Comparison of ENCODE assay signal across 22 cellular contexts in the genomic region with DNA sequence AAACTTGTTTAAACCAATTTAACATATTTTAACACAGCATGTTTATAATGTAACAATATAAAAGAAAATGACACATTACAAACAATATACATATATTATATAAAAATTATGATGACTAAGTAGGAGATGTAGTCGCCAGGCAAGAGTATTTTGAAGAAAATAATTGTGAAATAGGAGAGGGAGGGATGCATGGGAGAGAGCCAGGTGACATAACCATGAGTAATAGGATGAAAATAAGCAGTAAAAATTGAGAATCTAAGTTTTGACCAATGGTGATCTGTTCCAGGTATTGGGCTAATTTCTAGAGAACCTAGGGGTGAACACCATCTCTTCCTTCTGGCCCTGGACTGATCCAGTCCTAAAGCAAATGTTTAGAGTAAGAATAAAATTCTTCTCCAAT.
DNase-seq lines count a peak whose midpoint lies in the region; FAIRE-seq and TF ChIP-seq lines count a peak whose summit lies in the region.
"Had no signal": no experiment of that assay in that cellular context is flagged by ENCODE, and none has a peak within 500 bp of the region (broad histone marks: within the 10 kb centered on the region; RNA-seq: fewer than 3 reads in every experiment).

No MANE protein-coding gene starts in this region.

- no peak overlapping the region for H3K4me3 Mint-ChIP-seq in activated naive CD4-positive, alpha-beta T cell treated with anti-CD3 and anti-CD28 coated beads, Interleukin-2, amount 10 ng/mL, durations not matched to agents 7 days and 5 days
- H3K4me3 Mint-ChIP-seq: CD14-positive monocyte; endodermal cell; stimulated activated naive CD8-positive, alpha-beta T cell treated with anti-CD3 and anti-CD28 coated beads, Interleukin-15, amount 100 ng/mL, for 72 hours had no signal

- no peaks in the 10 kb centered on the region for H3K36me3 Mint-ChIP-seq in activated naive CD4-positive, alpha-beta T cell treated with anti-CD3 and anti-CD28 coated beads, Interleukin-2, amount 10 ng/mL, durations not matched to agents 7 days and 5 days
- H3K36me3 Mint-ChIP-seq: CD14-positive monocyte had no signal

- CTCF ChIA-PET in endothelial cell of umbilical vein (lab: Charles Lee): interaction anchor here (0.6 to 1.0 kb wide), 2 partner anchors 29 to 30 kb away, joined by 3 read pairs; no protein-coding TSS in a partner anchor
- CTCF ChIA-PET in activated naive CD4-positive, alpha-beta T cell treated with anti-CD3 and anti-CD28 coated beads, Interleukin-2, amount 10 ng/mL, durations not matched to agents 7 days and 5 days (lab: Charles Lee): no interaction called here

- no peak overlapping the region for H2AFZ ChIP-seq in endothelial cell of umbilical vein (ENCODE audit: low read depth, low read length)
- H2AFZ ChIP-seq in mesenchymal stem cell (ENCODE audit: low read depth, low read length): no peak overlapping the region
- H2AFZ ChIP-seq: parathyroid adenoma had no signal

- no peak overlapping the region for H3K23ac ChIP-seq in mesenchymal stem cell (ENCODE audit: low read length in 2 of 2)

- no peak overlapping the region for H3K27ac Mint-ChIP-seq in activated naive CD4-positive, alpha-beta T cell treated with anti-CD3 and anti-CD28 coated beads, Interleukin-2, amount 10 ng/mL, durations not matched to agents 7 days and 5 days
- H3K27ac Mint-ChIP-seq: CD14-positive monocyte; endodermal cell; stimulated activated naive CD8-positive, alpha-beta T cell treated with anti-CD3 and anti-CD28 coated beads, Interleukin-15, amount 100 ng/mL, for 72 hours had no signal

- H2BK12ac ChIP-seq in mesenchymal stem cell (ENCODE audit: low read length in 2 of 2): no peak overlapping the region

- H3K4me1 ChIP-seq in endothelial cell of umbilical vein (ENCODE audit: control insufficient read depth, extremely low read depth, insufficient read depth, low read length): no peaks in the 10 kb centered on the region
- H3K4me1 ChIP-seq in mesenchymal stem cell (ENCODE audit: control insufficient read depth, insufficient read depth, low read depth, low read length): no peaks in the 10 kb centered on the region
- H3K4me1 ChIP-seq: parathyroid adenoma, vagina had no signal

- TF ChIP-seq POLR2A in endothelial cell of umbilical vein (IDR thresholded peaks at IDR 0.05; ENCODE audit: low read depth, low read length) (no peak), GM12891 (IDR thresholded peaks at IDR 0.05; ENCODE audit: low read depth, low read length) (no peak)

- intact Hi-C loops in endothelial cell of umbilical vein (cut with micrococcal nuclease): no loop called here

- H3K36me3 ChIP-seq in endothelial cell of umbilical vein (ENCODE audit: control insufficient read depth in 2 of 2, extremely low read depth in 1 of 2, insufficient read depth in 2 of 2, low read length in 2 of 2) (no peaks in the 10 kb centered on the region), mesenchymal stem cell (ENCODE audit: control insufficient read depth in 1 of 2, insufficient read depth in 2 of 2, low read depth in 1 of 2, low read length in 2 of 2) (no peaks in the 10 kb centered on the region)
- H3K36me3 ChIP-seq: cardiac muscle cell, vagina, WERI-Rb-1 had no signal

- peak; percentile 34 for DNase-seq in Daoy (ENCODE audit: low read depth)
- peak; percentile 51 for DNase-seq in NCI-H226
- DNase-seq in endothelial cell of umbilical vein (ENCODE audit: low read depth, low spot score): no peak
- no peak for DNase-seq in mesenchymal stem cell
- DNase-seq in GM12891 (ENCODE audit: insufficient read length, low spot score): no peak
- DNase-seq in activated naive CD4-positive, alpha-beta T cell treated with anti-CD3 and anti-CD28 coated beads, Interleukin-2, amount 10 ng/mL, durations not matched to agents 7 days and 5 days: no peak
- DNase-seq in amygdala (lab: John Stamatoyannopoulos, UW): no peak
- no peak for DNase-seq in AML-193 (lab: John Stamatoyannopoulos, UW)
- DNase-seq: activated effector memory CD4-positive, alpha-beta T cell treated with Interleukin-2 at 50 U/mL for 16 hours; DND-41; endodermal cell; left colon; NCI-H526; stimulated activated naive CD8-positive, alpha-beta T cell treated with anti-CD3 and anti-CD28 coated beads, Interleukin-15, amount 100 ng/mL, for 72 hours; WERI-Rb-1 had no signal

- H3K27me3 ChIP-seq in endothelial cell of umbilical vein (ENCODE audit: control insufficient read depth in 2 of 2, insufficient read depth in 2 of 2, low read length in 2 of 2) (no peaks in the 10 kb centered on the region), mesenchymal stem cell (ENCODE audit: control insufficient read depth in 1 of 2, insufficient read depth in 1 of 2, low read length in 2 of 2) (peaks cover 0 to 3% of the 10 kb centered on the region in 2 experiments)
- H3K27me3 ChIP-seq: cardiac muscle cell, vagina had no signal

- 50% methylated on average over 1 of the region's 1 CpG for WGBS in mesenchymal stem cell

- H3K9ac ChIP-seq in endothelial cell of umbilical vein (replicated peaks; ENCODE audit: extremely low read depth, insufficient read depth, low read length) (no peak overlapping the region), mesenchymal stem cell (ENCODE audit: low read length) (peak overlapping the region; percentile 72)
- H3K9ac ChIP-seq: parathyroid adenoma had no signal

- H3K4me2 ChIP-seq in endothelial cell of umbilical vein (ENCODE audit: insufficient read depth, low read length) (no peak overlapping the region), mesenchymal stem cell (ENCODE audit: low read length, poor library complexity, severe bottlenecking) (no peak overlapping the region)

- H4K20me1 ChIP-seq in endothelial cell of umbilical vein (replicated peaks; ENCODE audit: control insufficient read depth, extremely low read depth, insufficient read depth, low read length): no peaks in the 10 kb centered on the region

- H3K27me3 Mint-ChIP-seq in activated naive CD4-positive, alpha-beta T cell treated with anti-CD3 and anti-CD28 coated beads, Interleukin-2, amount 10 ng/mL, durations not matched to agents 7 days and 5 days: no peaks in the 10 kb centered on the region
- H3K27me3 Mint-ChIP-seq: stimulated activated naive CD8-positive, alpha-beta T cell treated with anti-CD3 and anti-CD28 coated beads, Interleukin-15, amount 100 ng/mL, for 72 hours had no signal

- H3K4ac ChIP-seq in mesenchymal stem cell (ENCODE audit: low read depth in 1 of 2, low read length in 2 of 2): no peak overlapping the region

- H3K9me1 ChIP-seq in endothelial cell of umbilical vein (replicated peaks; ENCODE audit: control insufficient read depth, extremely low read depth, insufficient read depth, low read length): no peaks in the 10 kb centered on the region

- H3K27ac ChIP-seq in endothelial cell of umbilical vein (ENCODE audit: insufficient read depth, low read depth, low read length): no peak overlapping the region
- H3K27ac ChIP-seq in mesenchymal stem cell (ENCODE audit: low read length, poor library complexity, severe bottlenecking): no peak overlapping the region
- H3K27ac ChIP-seq: cardiac muscle cell, HL-60, parathyroid adenoma, vagina, WERI-Rb-1 had no signal

- H2BK5ac ChIP-seq in mesenchymal stem cell (ENCODE audit: low read depth, low read length, poor library complexity, severe bottlenecking): no peak overlapping the region

- no peak for TF ChIP-seq CTCF in endothelial cell of umbilical vein (IDR thresholded peaks at IDR 0.05; ENCODE audit: extremely low read depth in 1 of 2, insufficient read depth in 1 of 2, low read depth in 1 of 2, low read length in 2 of 2)

- H4K91ac ChIP-seq in mesenchymal stem cell (ENCODE audit: low read length): no peak overlapping the region

- H3K9me3 ChIP-seq in endothelial cell of umbilical vein (replicated peaks; ENCODE audit: control insufficient read depth, insufficient read depth, low read length) (no peaks in the 10 kb centered on the region), mesenchymal stem cell (ENCODE audit: control insufficient read depth, low read length) (no peaks in the 10 kb centered on the region)
- H3K9me3 ChIP-seq: vagina had no signal

- H2BK120ac ChIP-seq in mesenchymal stem cell (ENCODE audit: low read depth, low read length): no peak overlapping the region

- H3K79me2 ChIP-seq in endothelial cell of umbilical vein (ENCODE audit: control insufficient read depth, insufficient read depth, low read length): no peaks in the 10 kb centered on the region
- H3K79me2 ChIP-seq: parathyroid adenoma had no signal

- POLR2A ChIA-PET in endothelial cell of umbilical vein (lab: Charles Lee): no interaction called here

- no peaks in the 10 kb centered on the region for H3K4me1 Mint-ChIP-seq in activated naive CD4-positive, alpha-beta T cell treated with anti-CD3 and anti-CD28 coated beads, Interleukin-2, amount 10 ng/mL, durations not matched to agents 7 days and 5 days
- H3K4me1 Mint-ChIP-seq: CD14-positive monocyte; stimulated activated naive CD8-positive, alpha-beta T cell treated with anti-CD3 and anti-CD28 coated beads, Interleukin-15, amount 100 ng/mL, for 72 hours had no signal

- FAIRE-seq in endothelial cell of umbilical vein (lab: Jason Lieb, UNC) (no peak), GM12891 (lab: Jason Lieb, UNC) (no peak)
- FAIRE-seq: GM12892, RCC 7860 had no signal

- no peak overlapping the region for H3K18ac ChIP-seq in mesenchymal stem cell (ENCODE audit: low read depth in 1 of 2, low read length in 2 of 2)

- H2AK5ac ChIP-seq in mesenchymal stem cell (ENCODE audit: low read length, severe bottlenecking): no peak overlapping the region

- no peak overlapping the region for H3K14ac ChIP-seq in mesenchymal stem cell (ENCODE audit: low read length in 2 of 2)

- H3K79me1 ChIP-seq in mesenchymal stem cell (replicated peaks; ENCODE audit: low read length, poor library complexity, severe bottlenecking): no peaks in the 10 kb centered on the region

- BruUV-seq in endothelial cell of umbilical vein (replicated peaks; lab: Mats Ljungman, UMichigan): no TSS peak

- no peaks in the 10 kb centered on the region for H3K9me3 Mint-ChIP-seq in activated naive CD4-positive, alpha-beta T cell treated with anti-CD3 and anti-CD28 coated beads, Interleukin-2, amount 10 ng/mL, durations not matched to agents 7 days and 5 days
- H3K9me3 Mint-ChIP-seq: endodermal cell had no signal

- H3K4me3 ChIP-seq in endothelial cell of umbilical vein (replicated peaks in 1 of 3; ENCODE audit: insufficient read depth in 1 of 3, low read depth in 1 of 3, low read length in 3 of 3) (no peak overlapping the region), mesenchymal stem cell (ENCODE audit: insufficient read depth in 1 of 2, low read depth in 1 of 2, low read length in 2 of 2) (no peak overlapping the region)
- H3K4me3 ChIP-seq: cardiac muscle cell, vagina had no signal

- dilution Hi-C loops in endothelial cell of umbilical vein (cut with MboI; ENCODE audit: extremely low pct_ligation_motif_present, low sequenced_read_pairs): no loop called here

- H4K8ac ChIP-seq in mesenchymal stem cell (ENCODE audit: low read length): no peak overlapping the region

- no peak overlapping the region for H2BK15ac ChIP-seq in mesenchymal stem cell (ENCODE audit: low read depth, poor library complexity, severe bottlenecking)

TF ChIP-seq in endothelial cell of umbilical vein, 7 proteins besides CTCF, POLR2A, EP300 and RAD21 (continues in another document):
- no peak for TF ChIP-seq POLR2AphosphoS5 (IDR thresholded peaks at IDR 0.05; ENCODE audit: insufficient read depth, low read depth, low read length)

TF ChIP-seq in GM12891, 5 proteins besides CTCF, POLR2A, EP300 and RAD21 (continues in another document):
- no peak for TF ChIP-seq PAX5 (IDR thresholded peaks at IDR 0.05; ENCODE audit: insufficient read depth, low read length, severe bottlenecking)

Comparison
In these comparisons a context has a peak if more than half of its experiments do, and no peak if none do; other contexts are left out.
1. DNase-seq: peak in Daoy (single experiment) and NCI-H226 (single experiment); none in endothelial cell of umbilical vein (single experiment), mesenchymal stem cell (single experiment), GM12891 (single experiment), activated naive CD4-positive, alpha-beta T cell treated with anti-CD3 and anti-CD28 coated beads, Interleukin-2, amount 10 ng/mL, durations not matched to agents 7 days and 5 days (single experiment), amygdala (0 of 56) and AML-193 (0 of 2).